23 cellular contexts compared by ENCODE assay signal in genomic region chr3:60421749-60422467, GRCh38.
"Had no signal": no experiment of that assay in that cellular context is flagged by ENCODE, and none has a peak within 500 bp of the region (broad histone marks: within the 10 kb centered on the region; RNA-seq: fewer than 3 reads in every experiment).

No MANE protein-coding gene starts in this region.

- H3K36me3 ChIP-seq: colonic mucosa, esophagus squamous epithelium, gastrocnemius medialis, heart right ventricle, left ventricle myocardium inferior, lower lobe of right lung had no signal

- H3K27me3 ChIP-seq: colonic mucosa, esophagus squamous epithelium, gastrocnemius medialis, heart right ventricle had no signal

- H3K4me1 ChIP-seq: colonic mucosa, esophagus squamous epithelium, gastrocnemius medialis, heart right ventricle, left ventricle myocardium inferior, lower lobe of right lung had no signal

- ATAC-seq: effector memory CD8-positive, alpha-beta T cell; esophagus mucosa; gastrocnemius medialis; heart right ventricle; left cardiac atrium; lower lobe of right lung; mucosa of descending colon had no signal

- H3K27ac ChIP-seq: colonic mucosa, epithelial cell of prostate, esophagus squamous epithelium, gastrocnemius medialis, heart right ventricle, left ventricle myocardium inferior, lower lobe of right lung had no signal

- DNase-seq: colonic mucosa; cortex of kidney; effector CD8-positive, alpha-beta T cell; effector memory CD8-positive, alpha-beta T cell; endodermal cell; erythroblast; esophagus squamous epithelium; foreskin fibroblast; foreskin melanocyte; gastrocnemius medialis; glutamatergic neuron; head of caudate nucleus; heart right ventricle; hippocampal formation; left cardiac atrium; left ventricle myocardium inferior; lower lobe of right lung; mesenchymal stem cell; mucosa of descending colon had no signal

- FAIRE-seq: endometrium, keratinocyte had no signal

- H3K4me3 ChIP-seq: colonic mucosa, esophagus squamous epithelium, gastrocnemius medialis, heart right ventricle, left ventricle myocardium inferior, lower lobe of right lung, mucosa of descending colon had no signal

- H3K9me3 ChIP-seq: colonic mucosa, esophagus squamous epithelium, gastrocnemius medialis, heart right ventricle, left ventricle myocardium inferior, lower lobe of right lung, mucosa of descending colon had no signal
